Comparison of ENCODE assay signal across 19 cellular contexts in genomic region chr16:76118344-76118743, GRCh38.
A peak's percentile ranks its signal among the peaks of the same experiment; 100 is the strongest.
DNase-seq lines count a peak whose midpoint lies in the region; ATAC-seq, FAIRE-seq and TF ChIP-seq lines count a peak whose summit lies in the region.
"Had no signal": no experiment of that assay in that cellular context is flagged by ENCODE, and none has a peak within 500 bp of the region (broad histone marks: within the 10 kb centered on the region; RNA-seq: fewer than 3 reads in every experiment).

No MANE protein-coding gene starts in this region.

- H4K20me1 ChIP-seq in HepG2 (ENCODE audit: insufficient read depth, low read length): no peaks in the 10 kb centered on the region

- ATAC-seq in HepG2 (no peak), right lobe of liver (no peak), HG03175 (IDR thresholded peaks at IDR 0.05; ENCODE audit: unreplicated experiment) (no peak), Right ventricle myocardium inferior (no peak)

- no peak for TF ChIP-seq CTCF in HepG2 (CRISPR knock-in tag; IDR thresholded peaks at IDR 0.05)
- TF ChIP-seq CTCF in right lobe of liver (IDR thresholded peaks at IDR 0.05): no peak
- no peak for TF ChIP-seq CTCF in epithelial cell of esophagus (IDR thresholded peaks at IDR 0.05; ENCODE audit: insufficient read depth, low read depth, low read length, missing control alignments)

- DNase-seq in HepG2 (ENCODE audit: low spot score) (no peak), right lobe of liver (no peak), epithelial cell of esophagus (ENCODE audit: low read depth) (peak; percentile 23), SHP77 (lab: John Stamatoyannopoulos, UW) (no peak), Right ventricle myocardium inferior (ENCODE audit: missing footprints) (no peak), SW 1271 (lab: John Stamatoyannopoulos, UW) (no peak)
- DNase-seq: GDM1, H9, Karpas-422, MG63, NCI-H1105, NCI-H2029 treated with DMSO at 0.1 percent for 48 hours, NCI-H226, NCI-H524, NCI-H82 had no signal

- in situ Hi-C loops in HepG2 (cut with HindIII; ENCODE audit: extremely low pct_ligation_motif_present, low pct_unique_long_range_greater_than_20kb): no loop called here

- FAIRE-seq in HepG2 (lab: Jason Lieb, UNC): no peak
- FAIRE-seq: GM19239, RCC 7860 had no signal

- no peak overlapping the region for H2AFZ ChIP-seq in HepG2 (ENCODE audit: low read length)

- WGBS in HepG2 (ENCODE audit: low lambda C conversion rate): 10% methylated on average over 1 of the region's 1 CpG
- 30% methylated on average over 1 of the region's 1 CpG for WGBS in right lobe of liver (ENCODE audit: insufficient coverage, low coverage, low lambda C conversion rate, missing lambda C conversion rate)

- TF ChIP-seq EP300 in HepG2 (IDR thresholded peaks at IDR 0.05; ENCODE audit: low read depth in 2 of 2, low read length in 2 of 2): no peak
- no peak for TF ChIP-seq EP300 in HepG2 (CRISPR knock-in tag; IDR thresholded peaks at IDR 0.05; ENCODE audit: borderline replicate concordance)

- H3K9me3 ChIP-seq in HepG2 (ENCODE audit: low read length) (no peaks in the 10 kb centered on the region), right lobe of liver (no peaks in the 10 kb centered on the region)
- H3K9me3 ChIP-seq: MG63 had no signal

- H3K9ac ChIP-seq in HepG2 (ENCODE audit: insufficient read depth, low read depth, low read length): no peak overlapping the region

- no TSS peak for BruUV-seq in HepG2 (replicated peaks; lab: Mats Ljungman, UMichigan)

- intact Hi-C loops in HepG2 (cut with micrococcal nuclease; ENCODE audit: unreplicated experiment) (no loop called here), right lobe of liver (cut with DNase I) (no loop called here), Right ventricle myocardium inferior (cut with DNase I) (no loop called here)

- TF ChIP-seq POLR2A in HepG2 (IDR thresholded peaks at IDR 0.05; ENCODE audit: insufficient read depth in 1 of 2, low read depth in 2 of 2, low read length in 2 of 2) (no peak), right lobe of liver (IDR thresholded peaks at IDR 0.05) (no peak)

- CTCF ChIA-PET in HepG2 (lab: Yijun Ruan, JAX; ENCODE audit: low intra/inter-chr PET ratio, low total read pairs): no interaction called here

- H3K4me3 ChIP-seq in HepG2 (replicated peaks in 1 of 3; ENCODE audit: insufficient read depth in 1 of 3, low read depth in 2 of 3, low read length in 3 of 3): no peak overlapping the region
- no peak overlapping the region for H3K4me3 ChIP-seq in right lobe of liver
- no peak overlapping the region for H3K4me3 ChIP-seq in epithelial cell of esophagus (ENCODE audit: low read length)
- H3K4me3 ChIP-seq: MG63 had no signal

- no peak overlapping the region for H3K27ac ChIP-seq in HepG2 (ENCODE audit: extremely low read length, insufficient read depth, low read length)
- no peak overlapping the region for H3K27ac ChIP-seq in right lobe of liver

- no peaks in the 10 kb centered on the region for H3K36me3 ChIP-seq in HepG2 (replicated peaks in 1 of 2; ENCODE audit: control insufficient read depth in 1 of 2, insufficient read depth in 2 of 2, low read length in 2 of 2)
- H3K36me3 ChIP-seq in right lobe of liver: no peaks in the 10 kb centered on the region
- H3K36me3 ChIP-seq: MG63 had no signal

- POLR2A ChIA-PET in HepG2 (lab: Yijun Ruan, JAX): no interaction called here

- TF ChIP-seq RAD21 in HepG2 (CRISPR knock-in tag; IDR thresholded peaks at IDR 0.05): no peak

- H3K4me2 ChIP-seq in HepG2 (ENCODE audit: low read depth, low read length): no peak overlapping the region

- H3K27me3 ChIP-seq in HepG2 (ENCODE audit: control insufficient read depth in 1 of 2, insufficient read depth in 2 of 2, low read length in 2 of 2) (no peaks in the 10 kb centered on the region), right lobe of liver (no peaks in the 10 kb centered on the region)
- H3K27me3 ChIP-seq: MG63 had no signal

- H3K4me1 ChIP-seq in HepG2 (ENCODE audit: insufficient read depth, low read length): no peaks in the 10 kb centered on the region
- no peaks in the 10 kb centered on the region for H3K4me1 ChIP-seq in right lobe of liver

- H3K79me2 ChIP-seq in HepG2 (ENCODE audit: insufficient read depth, low read length): no peaks in the 10 kb centered on the region

TF ChIP-seq in HepG2, 621 proteins besides CTCF, POLR2A, EP300 and RAD21:
- peak; percentile 40 to 90 for TF ChIP-seq REST (IDR thresholded peaks at IDR 0.05; ENCODE audit: borderline replicate concordance in 1 of 2, low read depth in 1 of 2, low read length in 2 of 2)
- no peak for TF ChIP-seq ZNF772 (CRISPR knock-in tag; IDR thresholded peaks at IDR 0.05)
- TF ChIP-seq MIER2 (CRISPR knock-in tag; IDR thresholded peaks at IDR 0.05): peak; percentile 89

TF ChIP-seq in PFSK-1, 5 proteins besides CTCF, POLR2A, EP300 and RAD21:
- peak; percentile 60 to 86; a peak in 3 of 4 replicates for TF ChIP-seq REST (IDR thresholded peaks at IDR 0.05; ENCODE audit: insufficient read depth in 1 of 2, low read depth in 2 of 2, low read length in 2 of 2)
- no peak for TF ChIP-seq TAF1 (IDR thresholded peaks at IDR 0.05; ENCODE audit: borderline replicate concordance, insufficient read depth, low read length)
- no peak for TF ChIP-seq SIN3A (IDR thresholded peaks at IDR 0.05; ENCODE audit: borderline replicate concordance, insufficient read depth, low read length)
- TF ChIP-seq POLR2AphosphoS5 (IDR thresholded peaks at IDR 0.05; ENCODE audit: low read depth, low read length): no peak
- TF ChIP-seq FOXP2 (optimal IDR thresholded peaks at IDR 0.05; ENCODE audit: borderline replicate concordance, extremely low read depth, extremely low read length, insufficient read depth): no peak
TF ChIP-seq in PFSK-1: peak in this region for 1.
